Comparison of ENCODE assay signal across 8 cellular contexts in the genomic region with DNA sequence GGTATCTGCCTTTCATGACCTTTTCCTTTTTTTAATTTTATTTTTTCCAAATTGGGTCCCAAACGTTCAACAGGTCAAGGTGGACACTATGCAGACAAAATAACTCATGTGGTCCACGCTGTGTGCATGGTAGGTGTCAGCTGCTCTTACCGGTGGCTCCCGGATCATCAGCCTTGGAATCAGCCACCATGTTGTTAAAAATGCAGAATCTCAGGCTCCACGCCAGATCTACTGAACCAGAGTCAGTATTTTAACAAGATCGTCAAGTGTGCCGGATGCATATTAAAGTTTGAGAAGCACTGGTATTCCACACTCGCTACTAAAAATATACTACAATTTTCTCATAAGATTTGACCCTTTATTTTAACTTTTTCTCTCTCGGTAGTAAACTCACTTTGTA. TPM values are rescaled to one million over a fixed set of nuclear protein-coding genes. Genes with fewer than 3 reads are reported as not detected.
DNase-seq lines count a peak whose midpoint lies in the region; ATAC-seq and TF ChIP-seq lines count a peak whose summit lies in the region.

No MANE protein-coding gene starts in this region.

- no peaks in the 10 kb centered on the region for H3K36me3 ChIP-seq in CD8-positive, alpha-beta memory T cell (ENCODE audit: insufficient read depth, low read length)
- H3K36me3 ChIP-seq in PC-9 (ENCODE audit: low read depth): no peaks in the 10 kb centered on the region
- H3K36me3 ChIP-seq in parathyroid adenoma (ENCODE audit: control insufficient read depth, insufficient read depth, low read length): no peaks in the 10 kb centered on the region

- H3K27me3 ChIP-seq in CD8-positive, alpha-beta memory T cell (ENCODE audit: insufficient read depth, low read length, poor library complexity, severe bottlenecking): no peaks in the 10 kb centered on the region
- H3K27me3 ChIP-seq in PC-9 (ENCODE audit: insufficient read depth, low read depth): no peaks in the 10 kb centered on the region
- no peaks in the 10 kb centered on the region for H3K27me3 ChIP-seq in parathyroid adenoma (ENCODE audit: control insufficient read depth, insufficient read depth, low read length)

- peaks cover 11 to 18% (median 11%) of the 10 kb centered on the region in 3 donors for H3K4me1 Mint-ChIP-seq in CD8-positive, alpha-beta memory T cell
- H3K4me1 Mint-ChIP-seq in endothelial cell (ENCODE audit: unreplicated experiment): peaks cover 30% of the 10 kb centered on the region

- no peaks in the 10 kb centered on the region for H3F3A ChIP-seq in PC-9 (ENCODE audit: insufficient read depth, low read depth)

- CTCF ChIA-PET in CD8-positive, alpha-beta memory T cell (lab: Charles Lee): no interaction called here
- CTCF ChIA-PET in PC-9 (lab: Charles Lee): no interaction called here

- POLR2A ChIA-PET in CD8-positive, alpha-beta memory T cell (lab: Charles Lee): no interaction called here
- POLR2A ChIA-PET in PC-9 (lab: Charles Lee; ENCODE audit: unreplicated experiment): no interaction called here

- BruUV-seq in PC-9 (replicated peaks; lab: Mats Ljungman, UMichigan): TSS peak; percentile 79

- no peak for DNase-seq in CD8-positive, alpha-beta memory T cell
- DNase-seq in PC-9: no peak
- no peak for DNase-seq in endothelial cell (ENCODE audit: low spot score)
- no peak for DNase-seq in HPDE6-E6E7 (ENCODE audit: extremely low spot score)
- no peak for DNase-seq in hippocampal formation (lab: John Stamatoyannopoulos, UW)
- no peak for DNase-seq in cerebellar cortex (ENCODE audit: low spot score)

- ATAC-seq in HG02759 (IDR thresholded peaks at IDR 0.05; ENCODE audit: unreplicated experiment): no peak

- H3K27ac Mint-ChIP-seq in CD8-positive, alpha-beta memory T cell: peak overlapping the region in 1 of 8 donors; percentile 5
- peak overlapping the region; percentile 12 for H3K27ac Mint-ChIP-seq in endothelial cell (ENCODE audit: unreplicated experiment)

- no peak overlapping the region for H3K9ac ChIP-seq in parathyroid adenoma

- H2AFZ ChIP-seq in PC-9 (peak overlapping the region; percentile 83), parathyroid adenoma (peak overlapping the region; percentile 48)

- peak overlapping the region in 6 of 7 donors; percentile 68 to 87 (median 78) for H3K4me3 Mint-ChIP-seq in CD8-positive, alpha-beta memory T cell
- peak overlapping the region; percentile 90 for H3K4me3 Mint-ChIP-seq in endothelial cell (ENCODE audit: unreplicated experiment)

- peaks cover 0 to 3% (median 0%) of the 10 kb centered on the region in 5 donors for H3K9me3 Mint-ChIP-seq in CD8-positive, alpha-beta memory T cell
- H3K9me3 Mint-ChIP-seq in endothelial cell (ENCODE audit: unreplicated experiment): no peaks in the 10 kb centered on the region

- H3K27me3 Mint-ChIP-seq in CD8-positive, alpha-beta memory T cell: peaks cover 31 to 69% of the 10 kb centered on the region in 2 donors
- peaks cover 8% of the 10 kb centered on the region for H3K27me3 Mint-ChIP-seq in endothelial cell (ENCODE audit: unreplicated experiment)

- no peaks in the 10 kb centered on the region for H3K9me2 ChIP-seq in PC-9 (ENCODE audit: insufficient read depth)

- H3K4me2 ChIP-seq in PC-9 (peak overlapping the region; percentile 76), parathyroid adenoma (ENCODE audit: low read length) (peak overlapping the region; percentile 67)

- H3K4me3 ChIP-seq in CD8-positive, alpha-beta memory T cell (ENCODE audit: low read length): no peak overlapping the region
- H3K4me3 ChIP-seq in PC-9: peak overlapping the region; percentile 69
- H3K4me3 ChIP-seq in parathyroid adenoma (ENCODE audit: low read depth, low read length): peak overlapping the region; percentile 57

- intact Hi-C loops in PC-9 (cut with micrococcal nuclease; ENCODE audit: unreplicated experiment): loop anchor here (5.0 kb wide), 2 partner anchors 99 to 326 kb away; a partner anchor contains a TSS

- H3K27ac ChIP-seq in CD8-positive, alpha-beta memory T cell (ENCODE audit: low read depth, low read length): no peak overlapping the region
- H3K27ac ChIP-seq in PC-9 (no peak overlapping the region), parathyroid adenoma (no peak overlapping the region)

- no peak for TF ChIP-seq CTCF in PC-9 (conservative IDR thresholded peaks at IDR 0.05)
- no peak for TF ChIP-seq CTCF in endothelial cell (IDR thresholded peaks at IDR 0.05; ENCODE audit: unreplicated experiment)
- no peak for TF ChIP-seq CTCF in parathyroid adenoma (IDR thresholded peaks at IDR 0.05)

- H4K20me1 ChIP-seq in PC-9 (ENCODE audit: insufficient read depth): peaks cover 7% of the 10 kb centered on the region; the same call in 1 of the 2 replicates

- no peaks in the 10 kb centered on the region for H3K9me3 ChIP-seq in CD8-positive, alpha-beta memory T cell (ENCODE audit: low read length)
- H3K9me3 ChIP-seq in PC-9 (ENCODE audit: insufficient read depth, low read depth) (no peaks in the 10 kb centered on the region), parathyroid adenoma (ENCODE audit: control insufficient read depth, low read length) (no peaks in the 10 kb centered on the region)

- no peaks in the 10 kb centered on the region for H3K36me3 Mint-ChIP-seq in CD8-positive, alpha-beta memory T cell
- peaks cover 7% of the 10 kb centered on the region for H3K36me3 Mint-ChIP-seq in endothelial cell (ENCODE audit: low read depth, unreplicated experiment)

- peaks cover 40% of the 10 kb centered on the region for H3K79me2 ChIP-seq in PC-9 (ENCODE audit: low read depth)
- H3K79me2 ChIP-seq in parathyroid adenoma: no peaks in the 10 kb centered on the region

- H3K4me1 ChIP-seq in CD8-positive, alpha-beta memory T cell (ENCODE audit: insufficient read depth, low read length): no peaks in the 10 kb centered on the region
- H3K4me1 ChIP-seq in PC-9 (replicated peaks; ENCODE audit: insufficient read depth): peaks cover 28% of the 10 kb centered on the region
- no peaks in the 10 kb centered on the region for H3K4me1 ChIP-seq in parathyroid adenoma

RNA-seq across cellular contexts. Expression of a gene that starts 0.6 kb away (rescaled TPM):
- under 1 TPM; 0.09 to 0.44 TPM for total RNA-seq in CD8-positive, alpha-beta memory T cell
- not detected for polyA plus RNA-seq in CD8-positive, alpha-beta memory T cell
- total RNA-seq in PC-9 (2021): 15.9 and 19.5 TPM in 2 replicates
- total RNA-seq in endothelial cell (ENCODE audit: unreplicated experiment): 28.5 TPM

Comparison
In these comparisons a context has a peak if more than half of its experiments do, and no peak if none do; other contexts are left out.
1. RNA of a gene that starts 0.6 kb away (total RNA-seq): 28.5 TPM in endothelial cell (single experiment) and 15.9 to 19.5 TPM in PC-9; 0.09 to 0.44 TPM in CD8-positive, alpha-beta memory T cell; every median in the first group is over 10 times any median in the second.